ENCODE assay signal across 1 cellular context in the genomic region with DNA sequence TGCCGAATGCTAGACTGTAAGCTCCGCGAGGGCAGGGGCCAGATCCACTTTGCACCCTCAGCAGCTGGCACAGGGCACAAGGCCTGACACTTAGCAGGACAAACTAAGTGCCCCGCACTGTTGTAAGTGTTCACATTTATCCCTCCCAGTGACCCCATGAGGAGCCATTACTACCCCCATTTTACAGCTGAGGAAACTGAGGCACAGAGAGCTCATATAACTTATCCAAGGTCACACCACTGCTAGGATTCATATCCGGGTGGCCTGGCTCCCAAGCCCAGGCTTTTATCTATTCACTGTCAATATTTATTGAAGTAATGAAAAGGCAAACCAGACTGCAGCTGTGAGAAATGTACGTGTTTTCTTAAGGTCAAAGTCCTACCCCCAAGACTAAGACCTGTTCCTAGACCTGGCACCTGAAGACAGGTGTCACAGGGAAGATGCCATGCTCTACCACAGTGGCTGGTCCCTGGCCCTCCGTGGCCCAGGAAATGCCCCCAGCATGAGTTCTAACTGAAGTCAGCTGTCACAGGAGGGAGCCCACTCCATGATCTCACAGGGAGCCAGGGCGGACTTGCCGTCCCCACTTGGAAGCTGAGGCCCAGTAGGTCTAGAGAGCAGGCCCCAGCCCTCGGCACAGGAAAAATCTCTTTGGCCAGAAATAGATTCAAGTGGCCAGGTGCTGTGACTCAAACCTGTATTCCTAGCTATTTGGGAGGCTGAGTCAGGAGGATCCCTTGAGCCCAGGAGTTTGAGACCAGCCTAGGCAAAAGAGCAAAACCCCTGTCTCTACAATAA.
TF ChIP-seq lines count a peak whose summit lies in the region.

No MANE protein-coding gene starts in this region.

TF ChIP-seq in A549, 52 proteins besides CTCF, POLR2A, EP300 and RAD21 (continued from another document):
- TF ChIP-seq ESRRA (IDR thresholded peaks at IDR 0.05; ENCODE audit: borderline replicate concordance, low read length) (no peak), EHMT2 (IDR thresholded peaks at IDR 0.05; ENCODE audit: low read depth) (no peak), NFE2L2 (conservative IDR thresholded peaks at IDR 0.05; ENCODE audit: low read length) (no peak), RFX5 (IDR thresholded peaks at IDR 0.05) (no peak), HOXB13 (CRISPR knock-in tag; IDR thresholded peaks at IDR 0.05; ENCODE audit: low read depth) (no peak), MAFK (IDR thresholded peaks at IDR 0.05; ENCODE audit: partially characterized antibody) (no peak), TFCP2L1 (CRISPR knock-in tag; IDR thresholded peaks at IDR 0.05) (no peak), GATA3 (IDR thresholded peaks at IDR 0.05; ENCODE audit: borderline replicate concordance) (no peak)
- TF ChIP-seq, protein P1, sequence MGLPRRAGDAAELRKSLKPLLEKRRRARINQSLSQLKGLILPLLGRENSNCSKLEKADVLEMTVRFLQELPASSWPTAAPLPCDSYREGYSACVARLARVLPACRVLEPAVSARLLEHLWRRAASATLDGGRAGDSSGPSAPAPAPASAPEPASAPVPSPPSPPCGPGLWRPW (IDR thresholded peaks at IDR 0.05): no peak
